10 cellular contexts compared by ENCODE assay signal in the genomic region with DNA sequence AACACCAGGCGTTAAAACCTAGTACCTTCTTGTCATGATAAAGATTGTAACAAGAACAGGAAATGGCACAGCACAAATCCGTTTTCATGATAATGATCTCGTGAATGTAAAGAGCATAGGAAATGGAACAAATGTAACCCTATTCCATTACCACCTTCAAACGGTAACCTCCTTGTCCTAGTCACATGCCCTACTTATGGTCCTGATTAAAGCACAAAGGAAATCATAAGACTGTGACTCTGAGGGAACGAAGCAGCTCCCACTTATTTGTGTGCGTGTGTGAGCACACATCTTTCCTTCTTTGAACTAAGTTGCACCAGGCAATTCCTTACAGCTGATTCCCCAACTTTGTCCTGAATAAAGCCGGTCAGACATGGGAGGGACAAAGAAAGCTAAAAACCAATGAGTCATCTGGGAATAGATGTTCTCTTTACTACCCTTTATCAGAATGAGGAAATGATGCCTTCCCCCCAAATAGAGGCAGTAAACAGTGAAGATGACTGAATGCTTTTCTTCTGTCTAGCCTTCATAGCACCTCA.
DNase-seq lines count a peak whose midpoint lies in the region; ATAC-seq and TF ChIP-seq lines count a peak whose summit lies in the region.
"Had no signal": no experiment of that assay in that cellular context is flagged by ENCODE, and none has a peak within 500 bp of the region (broad histone marks: within the 10 kb centered on the region; RNA-seq: fewer than 3 reads in every experiment).

No MANE protein-coding gene starts in this region.

- H2AFZ ChIP-seq in smooth muscle cell (ENCODE audit: low read depth): no peak overlapping the region

- TF ChIP-seq CTCF in smooth muscle cell (IDR thresholded peaks at IDR 0.05; ENCODE audit: borderline replicate concordance, insufficient read depth, poor library complexity, severe bottlenecking): no peak

- ATAC-seq in HG03196 (IDR thresholded peaks at IDR 0.05; ENCODE audit: unreplicated experiment): no peak

- no peaks in the 10 kb centered on the region for H3K4me1 ChIP-seq in smooth muscle cell (ENCODE audit: low read depth)

- H3K9ac ChIP-seq in smooth muscle cell (ENCODE audit: low read depth): no peak overlapping the region

- DNase-seq in GM04503 (ENCODE audit: low read depth): peak; percentile 52
- DNase-seq in T-helper 2 cell treated with Interferon-gamma antibody and Interleukin-4, amounts not matched to agents 5 μg/mL and 100 μg/mL, for 36 hours (ENCODE audit: low spot score): no peak
- no peak for DNase-seq in epithelial cell of prostate (ENCODE audit: low read depth, low spot score)
- no peak for DNase-seq in smooth muscle cell (lab: John Stamatoyannopoulos, UW; ENCODE audit: unreplicated experiment)
- no peak for DNase-seq in NCI-H446 treated with DMSO at 0.1 percent for 48 hours (lab: John Stamatoyannopoulos, UW)
- DNase-seq in KG1 (lab: John Stamatoyannopoulos, UW): no peak
- DNase-seq: heart left ventricle, NCI-H2029 treated with DMSO at 0.1 percent for 48 hours had no signal

- H3K9me3 Mint-ChIP-seq in T-helper 2 cell treated with Interferon-gamma antibody and Interleukin-4, amounts not matched to agents 5 μg/mL and 100 μg/mL, for 36 hours: peaks cover 8% of the 10 kb centered on the region
- H3K9me3 Mint-ChIP-seq: dendritic cell treated with granulocyte-macrophage colony-stimulating factor and Interleukin-4, amounts not matched to agents 40 ng/mL and 50 ng/mL, for 4 days had no signal

- H3K36me3 ChIP-seq in smooth muscle cell (ENCODE audit: low read depth): no peaks in the 10 kb centered on the region
- H3K36me3 ChIP-seq: heart left ventricle had no signal

- H3K27ac Mint-ChIP-seq in T-helper 2 cell treated with Interferon-gamma antibody and Interleukin-4, amounts not matched to agents 5 μg/mL and 100 μg/mL, for 36 hours: peak overlapping the region; percentile 66
- H3K27ac Mint-ChIP-seq: dendritic cell treated with granulocyte-macrophage colony-stimulating factor and Interleukin-4, amounts not matched to agents 40 ng/mL and 50 ng/mL, for 4 days had no signal

- H3K4me1 Mint-ChIP-seq in T-helper 2 cell treated with Interferon-gamma antibody and Interleukin-4, amounts not matched to agents 5 μg/mL and 100 μg/mL, for 36 hours (ENCODE audit: low read depth): peaks cover 44% of the 10 kb centered on the region

- H3K9me3 ChIP-seq in smooth muscle cell (replicated peaks; ENCODE audit: low read depth): no peaks in the 10 kb centered on the region
- H3K9me3 ChIP-seq: heart left ventricle had no signal

- no peaks in the 10 kb centered on the region for H3K27me3 Mint-ChIP-seq in T-helper 2 cell treated with Interferon-gamma antibody and Interleukin-4, amounts not matched to agents 5 μg/mL and 100 μg/mL, for 36 hours (ENCODE audit: low read depth)
- H3K27me3 Mint-ChIP-seq: dendritic cell treated with granulocyte-macrophage colony-stimulating factor and Interleukin-4, amounts not matched to agents 40 ng/mL and 50 ng/mL, for 4 days had no signal

- H3K27ac ChIP-seq in epithelial cell of prostate (peak overlapping the region; percentile 54), smooth muscle cell (ENCODE audit: low read depth) (peak overlapping the region; percentile 39)
- H3K27ac ChIP-seq: heart left ventricle had no signal

- no peaks in the 10 kb centered on the region for H3F3A ChIP-seq in smooth muscle cell (ENCODE audit: low read depth)

- H3K4me3 ChIP-seq in smooth muscle cell: no peak overlapping the region
- H3K4me3 ChIP-seq: heart left ventricle had no signal

- H3K4me3 Mint-ChIP-seq in T-helper 2 cell treated with Interferon-gamma antibody and Interleukin-4, amounts not matched to agents 5 μg/mL and 100 μg/mL, for 36 hours: peak overlapping the region; percentile 51
- H3K4me3 Mint-ChIP-seq: dendritic cell treated with granulocyte-macrophage colony-stimulating factor and Interleukin-4, amounts not matched to agents 40 ng/mL and 50 ng/mL, for 4 days had no signal

- peak overlapping the region; percentile 48 for H3K4me2 ChIP-seq in smooth muscle cell

- H4K20me1 ChIP-seq in smooth muscle cell (ENCODE audit: low read depth): no peaks in the 10 kb centered on the region

- peaks cover 20% of the 10 kb centered on the region for H3K36me3 Mint-ChIP-seq in T-helper 2 cell treated with Interferon-gamma antibody and Interleukin-4, amounts not matched to agents 5 μg/mL and 100 μg/mL, for 36 hours (ENCODE audit: low read depth)

- no peaks in the 10 kb centered on the region for H3K27me3 ChIP-seq in smooth muscle cell (ENCODE audit: low read depth)
- H3K27me3 ChIP-seq: heart left ventricle had no signal

- no peaks in the 10 kb centered on the region for H3K79me2 ChIP-seq in smooth muscle cell (ENCODE audit: low read depth)

- WGBS in smooth muscle cell (ENCODE audit: low lambda C conversion rate): 57% methylated on average over 7 of the region's 7 CpGs
